In the genomic region with DNA sequence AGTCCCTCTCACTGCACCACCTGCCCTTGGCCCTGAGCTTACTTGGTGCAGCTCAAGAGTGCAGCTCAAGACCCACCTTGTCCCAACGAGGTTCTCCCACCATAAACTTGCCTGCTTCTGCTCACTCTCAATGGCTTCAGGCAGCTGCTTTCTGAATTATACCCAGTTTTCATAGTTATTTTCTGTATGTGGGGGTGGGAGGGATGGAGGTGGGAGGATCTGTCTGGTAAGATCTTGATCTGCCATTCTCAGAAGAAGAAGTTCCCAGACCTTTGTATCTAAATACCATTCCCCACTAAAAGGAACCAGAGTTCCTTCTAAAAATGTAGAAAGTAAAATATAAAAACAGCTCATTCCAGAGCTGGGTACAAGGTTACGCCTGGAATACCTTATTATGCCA, we compare ENCODE assay signal across 33 cellular contexts.
"Had no signal": no experiment of that assay in that cellular context is flagged by ENCODE, and none has a peak within 500 bp of the region (broad histone marks: within the 10 kb centered on the region; RNA-seq: fewer than 3 reads in every experiment).

No MANE protein-coding gene starts in this region.

- H3K27me3 Mint-ChIP-seq: activated naive CD4-positive, alpha-beta T cell treated with anti-CD3 and anti-CD28 coated beads, Interleukin-2, amount 10 ng/mL, durations not matched to agents 7 days and 5 days; activated naive CD4-positive, alpha-beta T cell treated with anti-CD3 and anti-CD28 coated beads, Interleukin-2, amount 50 U/mL, for 24 hours; activated naive CD8-positive, alpha-beta T cell; activated naive CD8-positive, alpha-beta T cell treated with anti-CD3 and anti-CD28 coated beads for 36 hours; activated naive CD8-positive, alpha-beta T cell treated with anti-CD3 and anti-CD28 coated beads, Interleukin-2, amount 10 ng/mL, durations not matched to agents 7 days and 5 days; activated naive CD8-positive, alpha-beta T cell treated with anti-CD3 and anti-CD28 coated beads, Interleukin-2, amount 50 U/mL, for 24 hours; activated T-cell treated with anti-CD3 and anti-CD28 coated beads, Interleukin-2, amount 50 U/mL, for 24 hours; activated T-helper 17 cell treated with anti-CD3 and anti-CD28 coated beads, Interleukin-2, amount 50 U/mL, for 72 hours; central memory CD8-positive, alpha-beta T cell had no signal

- DNase-seq: activated effector memory CD4-positive, alpha-beta T cell treated with anti-CD3 and anti-CD28 coated beads, Interleukin-2, amount 50 U/mL, for 16 hours; activated effector memory CD4-positive, alpha-beta T cell treated with Interleukin-2 at 50 U/mL for 16 hours; activated gamma-delta T cell; activated gamma-delta T cell treated with Interleukin-2 at 50 U/mL for 16 hours; activated naive CD4-positive, alpha-beta T cell; activated naive CD4-positive, alpha-beta T cell treated with anti-CD3 and anti-CD28 coated beads for 36 hours; activated naive CD4-positive, alpha-beta T cell treated with anti-CD3 and anti-CD28 coated beads, Interleukin-2, amount 10 ng/mL, durations not matched to agents 7 days and 5 days; activated naive CD4-positive, alpha-beta T cell treated with anti-CD3 and anti-CD28 coated beads, Interleukin-2, amount 50 U/mL, for 16 hours; activated naive CD4-positive, alpha-beta T cell treated with Interleukin-2 at 50 U/mL for 16 hours; activated naive CD8-positive, alpha-beta T cell treated with anti-CD3 and anti-CD28 coated beads for 36 hours; activated naive CD8-positive, alpha-beta T cell treated with anti-CD3 and anti-CD28 coated beads, Interleukin-2, amount 10 ng/mL, durations not matched to agents 7 days and 5 days; activated naive CD8-positive, alpha-beta T cell treated with anti-CD3 and anti-CD28 coated beads, Interleukin-2, amount 50 U/mL, for 24 hours; activated T-cell treated with anti-CD3 and anti-CD28 coated beads, Interleukin-2, amount 50 U/mL, for 24 hours; activated T-cell treated with anti-CD3 and anti-CD28 coated beads, Interleukin-2, amount 50 U/mL, for 4 hours; activated T-cell treated with anti-CD3 and anti-CD28 coated beads, Interleukin-2, amount 50 U/mL, for 48 hours; activated T-cell treated with anti-CD3 and anti-CD28 coated beads, Interleukin-2, amount 50 U/mL, for 72 hours; adrenal gland; amniotic stem cell; amygdala; anterior cingulate cortex; aorta; body of pancreas; brain microvascular endothelial cell; central memory CD4-positive, alpha-beta T cell; cerebellar nuclear complex had no signal

- H3K27ac Mint-ChIP-seq: activated naive CD4-positive, alpha-beta T cell treated with anti-CD3 and anti-CD28 coated beads for 36 hours; activated naive CD4-positive, alpha-beta T cell treated with anti-CD3 and anti-CD28 coated beads, Interleukin-2, amount 10 ng/mL, durations not matched to agents 7 days and 5 days; activated naive CD4-positive, alpha-beta T cell treated with anti-CD3 and anti-CD28 coated beads, Interleukin-2, amount 50 U/mL, for 24 hours; activated naive CD8-positive, alpha-beta T cell; activated naive CD8-positive, alpha-beta T cell treated with anti-CD3 and anti-CD28 coated beads for 36 hours; activated naive CD8-positive, alpha-beta T cell treated with anti-CD3 and anti-CD28 coated beads, Interleukin-2, amount 10 ng/mL, durations not matched to agents 7 days and 5 days; activated naive CD8-positive, alpha-beta T cell treated with anti-CD3 and anti-CD28 coated beads, Interleukin-2, amount 50 U/mL, for 24 hours; activated T-cell treated with anti-CD3 and anti-CD28 coated beads, Interleukin-2, amount 50 U/mL, for 24 hours; activated T-cell treated with anti-CD3 and anti-CD28 coated beads, Interleukin-2, amount 50 U/mL, for 72 hours; activated T-helper 1 cell treated with anti-CD3 and anti-CD28 coated beads, Interleukin-12 subunit alpha, Interleukin-12 subunit beta, Interleukin-2, Interleukin-4 antibody, amounts not matched to agents 30 ng/mL and 10 ng/mL and 1 ng/mL, durations not matched to agents 14 hours and 24 hours and 36 hours; activated T-helper 17 cell treated with anti-CD3 and anti-CD28 coated beads, Interleukin-2, amount 50 U/mL, for 72 hours; activated T-helper 2 cell treated with anti-CD3 and anti-CD28 coated beads, Interferon-gamma antibody, Interleukin-2, Interleukin-4, amounts not matched to agents 10 μg/mL and 5 μg/mL and 100 μg/mL, durations not matched to agents 14 hours and 24 hours and 36 hours; brain had no signal

- H3K4me1 Mint-ChIP-seq: activated naive CD4-positive, alpha-beta T cell treated with anti-CD3 and anti-CD28 coated beads, Interleukin-2, amount 10 ng/mL, durations not matched to agents 7 days and 5 days; activated naive CD4-positive, alpha-beta T cell treated with anti-CD3 and anti-CD28 coated beads, Interleukin-2, amount 50 U/mL, for 24 hours; activated naive CD8-positive, alpha-beta T cell treated with anti-CD3 and anti-CD28 coated beads for 36 hours; activated naive CD8-positive, alpha-beta T cell treated with anti-CD3 and anti-CD28 coated beads, Interleukin-2, amount 10 ng/mL, durations not matched to agents 7 days and 5 days; activated naive CD8-positive, alpha-beta T cell treated with anti-CD3 and anti-CD28 coated beads, Interleukin-2, amount 50 U/mL, for 24 hours; central memory CD8-positive, alpha-beta T cell had no signal

- H3K9me3 Mint-ChIP-seq: activated naive CD4-positive, alpha-beta T cell treated with anti-CD3 and anti-CD28 coated beads for 36 hours; activated naive CD4-positive, alpha-beta T cell treated with anti-CD3 and anti-CD28 coated beads, Interleukin-2, amount 10 ng/mL, durations not matched to agents 7 days and 5 days; activated naive CD4-positive, alpha-beta T cell treated with anti-CD3 and anti-CD28 coated beads, Interleukin-2, amount 50 U/mL, for 24 hours; activated naive CD4-positive, alpha-beta T cell treated with anti-CD3 and anti-CD28 coated beads, Interleukin-2, amount 50 U/mL, for 72 hours; activated naive CD8-positive, alpha-beta T cell treated with anti-CD3 and anti-CD28 coated beads for 36 hours; activated naive CD8-positive, alpha-beta T cell treated with anti-CD3 and anti-CD28 coated beads, Interleukin-2, amount 10 ng/mL, durations not matched to agents 7 days and 5 days; activated naive CD8-positive, alpha-beta T cell treated with anti-CD3 and anti-CD28 coated beads, Interleukin-2, amount 50 U/mL, for 24 hours; activated T-cell treated with anti-CD3 and anti-CD28 coated beads, Interleukin-2, amount 50 U/mL, for 24 hours; activated T-cell treated with anti-CD3 and anti-CD28 coated beads, Interleukin-2, amount 50 U/mL, for 4 hours; activated T-cell treated with anti-CD3 and anti-CD28 coated beads, Interleukin-2, amount 50 U/mL, for 72 hours; activated T-helper 1 cell treated with anti-CD3 and anti-CD28 coated beads, Interleukin-12 subunit alpha, Interleukin-12 subunit beta, Interleukin-2, Interleukin-4 antibody, amounts not matched to agents 30 ng/mL and 10 ng/mL and 1 ng/mL, durations not matched to agents 14 hours and 24 hours and 36 hours; activated T-helper 17 cell treated with anti-CD3 and anti-CD28 coated beads, Interleukin-2, amount 50 U/mL, for 72 hours; activated T-helper 2 cell treated with anti-CD3 and anti-CD28 coated beads, Interferon-gamma antibody, Interleukin-2, Interleukin-4, amounts not matched to agents 10 μg/mL and 5 μg/mL and 100 μg/mL, durations not matched to agents 14 hours and 24 hours and 36 hours; central memory CD8-positive, alpha-beta T cell had no signal

- H3K36me3 Mint-ChIP-seq: activated naive CD4-positive, alpha-beta T cell treated with anti-CD3 and anti-CD28 coated beads, Interleukin-2, amount 10 ng/mL, durations not matched to agents 7 days and 5 days; activated naive CD4-positive, alpha-beta T cell treated with anti-CD3 and anti-CD28 coated beads, Interleukin-2, amount 50 U/mL, for 72 hours; activated naive CD8-positive, alpha-beta T cell treated with anti-CD3 and anti-CD28 coated beads, Interleukin-2, amount 10 ng/mL, durations not matched to agents 7 days and 5 days; brain had no signal

- H3K4me3 Mint-ChIP-seq: activated naive CD4-positive, alpha-beta T cell treated with anti-CD3 and anti-CD28 coated beads for 36 hours; activated naive CD4-positive, alpha-beta T cell treated with anti-CD3 and anti-CD28 coated beads, Interleukin-2, amount 10 ng/mL, durations not matched to agents 7 days and 5 days; activated naive CD4-positive, alpha-beta T cell treated with anti-CD3 and anti-CD28 coated beads, Interleukin-2, amount 50 U/mL, for 24 hours; activated naive CD8-positive, alpha-beta T cell; activated naive CD8-positive, alpha-beta T cell treated with anti-CD3 and anti-CD28 coated beads for 36 hours; activated naive CD8-positive, alpha-beta T cell treated with anti-CD3 and anti-CD28 coated beads, Interleukin-2, amount 10 ng/mL, durations not matched to agents 7 days and 5 days; activated naive CD8-positive, alpha-beta T cell treated with anti-CD3 and anti-CD28 coated beads, Interleukin-2, amount 50 U/mL, for 24 hours; activated T-cell treated with anti-CD3 and anti-CD28 coated beads, Interleukin-2, amount 50 U/mL, for 24 hours; activated T-cell treated with anti-CD3 and anti-CD28 coated beads, Interleukin-2, amount 50 U/mL, for 4 hours; activated T-cell treated with anti-CD3 and anti-CD28 coated beads, Interleukin-2, amount 50 U/mL, for 72 hours; activated T-helper 1 cell treated with anti-CD3 and anti-CD28 coated beads, Interleukin-12 subunit alpha, Interleukin-12 subunit beta, Interleukin-2, Interleukin-4 antibody, amounts not matched to agents 30 ng/mL and 10 ng/mL and 1 ng/mL, durations not matched to agents 14 hours and 24 hours and 36 hours; activated T-helper 17 cell treated with anti-CD3 and anti-CD28 coated beads, Interleukin-2, amount 50 U/mL, for 72 hours; brain; central memory CD8-positive, alpha-beta T cell had no signal
